1 cellular context compared by ENCODE assay signal in genomic region chr7:100247152-100247757, GRCh38.
TF ChIP-seq lines count a peak whose summit lies in the region.

No MANE protein-coding gene starts in this region.

TF ChIP-seq in A549, 52 proteins besides CTCF, POLR2A, EP300 and RAD21 (continued from another document):
- TF ChIP-seq NR3C1 (IDR thresholded peaks at IDR 0.05) (no peak), ATOH8 (CRISPR knock-in tag; IDR thresholded peaks at IDR 0.05; ENCODE audit: low read depth) (no peak), HOXA7 (CRISPR knock-in tag; IDR thresholded peaks at IDR 0.05) (no peak), ZFP36 (IDR thresholded peaks at IDR 0.05; ENCODE audit: borderline replicate concordance, partially characterized antibody) (no peak), NFE2L2 (conservative IDR thresholded peaks at IDR 0.05; ENCODE audit: low read length) (peak; percentile 63), ZSCAN20 (CRISPR knock-in tag; IDR thresholded peaks at IDR 0.05) (peak; percentile 67; the same call in 1 of the 2 replicates), REST (IDR thresholded peaks at IDR 0.05) (no peak), ELK1 (IDR thresholded peaks at IDR 0.05; ENCODE audit: low read depth, low read length) (no peak), USF2 (IDR thresholded peaks at IDR 0.05) (no peak), MAX (IDR thresholded peaks at IDR 0.05) (peak; percentile 84), EHMT2 (IDR thresholded peaks at IDR 0.05; ENCODE audit: low read depth) (no peak), FOSL2 (IDR thresholded peaks at IDR 0.05) (0 out of 2 replicates have a peak, but pooled peaks have one; percentile 57), FOSL2 (CRISPR knock-in tag; IDR thresholded peaks at IDR 0.05) (peak; percentile 89), ZNF302 (CRISPR knock-in tag; IDR thresholded peaks at IDR 0.05) (peak; percentile 82), BHLHE40 (IDR thresholded peaks at IDR 0.05; ENCODE audit: low read depth, low read length) (no peak), FOSB (CRISPR knock-in tag; IDR thresholded peaks at IDR 0.05) (no peak), JUNB (IDR thresholded peaks at IDR 0.05) (peak; percentile 71), E2F6 (IDR thresholded peaks at IDR 0.05; ENCODE audit: borderline replicate concordance, low read depth) (no peak), HMGXB4 (CRISPR knock-in tag; IDR thresholded peaks at IDR 0.05; ENCODE audit: borderline replicate concordance) (no peak), JUN (IDR thresholded peaks at IDR 0.05) (peak; percentile 56 to 75; a peak in 3 of 5 replicates), HOXB13 (CRISPR knock-in tag; IDR thresholded peaks at IDR 0.05; ENCODE audit: low read depth) (peak; percentile 68; the same call in 1 of the 2 replicates), CEBPB (IDR thresholded peaks at IDR 0.05) (peak in 1 of 2 experiments; percentile 53; a peak in 1 of 4 replicates), HOXB5 (CRISPR knock-in tag; IDR thresholded peaks at IDR 0.05) (peak; percentile 61; the same call in 1 of the 2 replicates), TP53 (CRISPR knock-in tag; IDR thresholded peaks at IDR 0.05) (no peak), GATA3 (IDR thresholded peaks at IDR 0.05; ENCODE audit: borderline replicate concordance) (peak; percentile 75), CHD2 (IDR thresholded peaks at IDR 0.05; ENCODE audit: low read length, partially characterized antibody) (no peak), TFCP2L1 (CRISPR knock-in tag; IDR thresholded peaks at IDR 0.05) (no peak)
